In genomic region chr6:26021350-26022165, GRCh38 we compare ENCODE assay signal across 8 cellular contexts. TPM values are rescaled to one million over a fixed set of nuclear protein-coding genes. Genes with fewer than 3 reads are reported as not detected.
A peak's percentile ranks its signal among the peaks of the same experiment; 100 is the strongest.
DNase-seq lines count a peak whose midpoint lies in the region; ATAC-seq and TF ChIP-seq lines count a peak whose summit lies in the region.

No MANE protein-coding gene starts in this region.

- H3K4me1 ChIP-seq in right lobe of liver: peaks cover 0 to 10% (median 3%) of the 10 kb centered on the region in 4 donors

- peak; percentile 60 for TF ChIP-seq POLR2A in right lobe of liver (IDR thresholded peaks at IDR 0.05)

- H3K36me3 ChIP-seq in right lobe of liver: no peaks in the 10 kb centered on the region

- intact Hi-C loops in right lobe of liver (cut with DNase I): no loop called here

- H3K9me3 ChIP-seq in right lobe of liver: no peaks in the 10 kb centered on the region

- peak overlapping the region; percentile 59 to 65 (median 63) for H3K4me3 ChIP-seq in right lobe of liver

- TF ChIP-seq CTCF in right lobe of liver (IDR thresholded peaks at IDR 0.05): peak in 1 of 4 donors; percentile 18

- peak overlapping the region; percentile 93 to 94 (median 93) for H3K27ac ChIP-seq in right lobe of liver

- H3K27me3 ChIP-seq in right lobe of liver: no peaks in the 10 kb centered on the region

- ATAC-seq in GM19438 (IDR thresholded peaks at IDR 0.05; ENCODE audit: low read depth, unreplicated experiment) (peak; percentile 39), HG03571 (IDR thresholded peaks at IDR 0.05; ENCODE audit: unreplicated experiment) (peak; percentile 49), right lobe of liver (peak; percentile 63 to 85 (median 72))

- DNase-seq in C1 segment of cervical spinal cord (lab: John Stamatoyannopoulos, UW): peak; percentile 36 to 98 (median 82)
- peak; percentile 92 for DNase-seq in NCI-H774 (lab: John Stamatoyannopoulos, UW)
- peak; percentile 74 to 76 for DNase-seq in activated CD4-positive, alpha-beta T cell treated with anti-CD3 and anti-CD28 coated beads, Interleukin-2, amount 50 U/mL, for 4 hours
- peak; percentile 97 for DNase-seq in dermis blood vessel endothelial cell
- peak; percentile 94 to 96 (median 94) for DNase-seq in right lobe of liver
- DNase-seq in stimulated activated CD4-positive, alpha-beta T cell treated with anti-CD3 and anti-CD28 coated beads, Interleukin-4, amount 100 ng/mL, for 4 hours: peak; percentile 67 to 86

- WGBS in right lobe of liver (ENCODE audit: insufficient coverage, low coverage, low lambda C conversion rate, missing lambda C conversion rate): 1% methylated on average over 19 of the region's 39 CpGs

RNA-seq across cellular contexts. Expression of gene TRIM38, which starts 59.0 kb away (rescaled TPM):
- total RNA-seq in dermis blood vessel endothelial cell (8.9 and 9.9 TPM in 2 replicates), right lobe of liver (1 to 10 TPM; 3.1 to 7.2 (median 4.5) TPM)

Comparison
In these comparisons a context has a peak if more than half of its experiments do, and no peak if none do; other contexts are left out.
1. Peak in every context shown above with its lines: DNase-seq, ATAC-seq, H3K4me3 ChIP-seq and H3K27ac ChIP-seq.